ENCODE assay signal across 1 cellular context in genomic region chr19:10964903-10965302, GRCh38.
TF ChIP-seq lines count a peak whose summit lies in the region.

No MANE protein-coding gene starts in this region.

TF ChIP-seq in HCT116, 20 proteins besides CTCF, POLR2A, EP300 and RAD21 (continued from another document):
- TF ChIP-seq CBX3 (IDR thresholded peaks at IDR 0.05; ENCODE audit: low read depth), result peak; percentile 20; the same call in 1 of the 2 replicates
